Comparison of ENCODE assay signal across 34 cellular contexts in genomic region chr7:102869195-102869594, GRCh38.
"Had no signal": no experiment of that assay in that cellular context is flagged by ENCODE, and none has a peak within 500 bp of the region (broad histone marks: within the 10 kb centered on the region; RNA-seq: fewer than 3 reads in every experiment).

No MANE protein-coding gene starts in this region.

- H3K27me3 ChIP-seq: MG63 had no signal

- H3K4me3 ChIP-seq: MG63 had no signal

- H3K36me3 ChIP-seq: MG63 had no signal

- H3K9me3 ChIP-seq: MG63 had no signal

- DNase-seq: Karpas-422, Kasumi-1, MG63, MM.1S, MV-4-11, NCI-H1048, NCI-H1092, NCI-H1092 treated with DMSO at 0.1 percent for 48 hours, NCI-H1105, NCI-H1105 treated with DMSO at 0.1 percent for 48 hours, NCI-H1417, NCI-H1417 treated with DMSO at 0.1 percent for 48 hours, NCI-H1436, NCI-H1436 treated with DMSO at 0.1 percent for 48 hours, NCI-H146, NCI-H1694, NCI-H1694 treated with DMSO at 0.1 percent for 48 hours, NCI-H187, NCI-H187 treated with DMSO at 0.1 percent for 48 hours, NCI-H1930, NCI-H2029, NCI-H2029 treated with DMSO at 0.1 percent for 48 hours, NCI-H2081, NCI-H2081 treated with DMSO at 0.1 percent for 48 hours, NCI-H2107, NCI-H2171, NCI-H2171 treated with DMSO at 0.1 percent for 48 hours, NCI-H2227 treated with DMSO at 0.1 percent for 48 hours, NCI-H226, NCI-H345, NCI-H446, NCI-H446 treated with DMSO at 0.1 percent for 48 hours, NCI-H510A, NCI-H510A treated with DMSO at 0.1 percent for 48 hours had no signal
